Comparison of ENCODE assay signal across 17 cellular contexts in the genomic region with DNA sequence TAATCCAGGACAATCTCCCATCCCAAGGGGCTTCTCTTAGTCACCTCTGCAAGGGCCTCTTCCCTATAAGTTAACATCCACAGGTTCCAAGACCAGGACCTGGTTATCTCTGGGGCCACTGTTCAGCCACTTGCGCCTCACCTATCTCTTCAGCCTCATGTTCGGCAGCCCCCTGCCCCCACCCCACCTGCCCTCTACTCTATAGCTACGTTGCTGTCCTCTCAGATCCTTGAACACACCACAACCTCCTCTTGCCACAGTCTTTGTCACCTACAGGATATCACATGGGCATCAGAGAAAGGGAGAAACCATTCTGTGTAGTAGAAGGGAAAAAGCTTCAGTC. TPM values are rescaled to one million over a fixed set of nuclear protein-coding genes. Genes with fewer than 3 reads are reported as not detected.
DNase-seq lines count a peak whose midpoint lies in the region; ATAC-seq, FAIRE-seq and TF ChIP-seq lines count a peak whose summit lies in the region.
"Had no signal": no experiment of that assay in that cellular context is flagged by ENCODE, and none has a peak within 500 bp of the region (broad histone marks: within the 10 kb centered on the region; RNA-seq: fewer than 3 reads in every experiment).

No MANE protein-coding gene starts in this region.

- H3K27me3 ChIP-seq in lung (ENCODE audit: control insufficient read depth, insufficient read depth) (no peaks in the 10 kb centered on the region), upper lobe of right lung (no peaks in the 10 kb centered on the region)
- H3K27me3 ChIP-seq: BE2C had no signal

- 90 to 92% methylated on average over 3 of the region's 3 CpGs for WGBS in lung, 2 donors

- DNase-seq in GM10248 (ENCODE audit: extremely low spot score): peak; percentile 8
- DNase-seq in lung (ENCODE audit: low spot score): peak; percentile 16
- peak; percentile 6 for DNase-seq in upper lobe of right lung
- no peak for DNase-seq in GM19239 (ENCODE audit: insufficient read length, low spot score)
- DNase-seq: BE2C; CD8-positive, alpha-beta T cell; DMS53; HCEC 1CT; HFFc6 had no signal

- H3K4me3 ChIP-seq in lung (no peak overlapping the region), upper lobe of right lung (no peak overlapping the region)
- H3K4me3 ChIP-seq: A549, GM12878 had no signal

- ATAC-seq in lung (ENCODE audit: insufficient read depth, low FRiP score): no peak
- ATAC-seq in upper lobe of right lung: no peak
- no peak for ATAC-seq in GM18868 (IDR thresholded peaks at IDR 0.05; ENCODE audit: unreplicated experiment)
- ATAC-seq: A549; CD8-positive, alpha-beta T cell; GM12878 had no signal

- CTCF ChIA-PET in GM10248 (lab: Yijun Ruan, JAX): interaction anchor here (1.6 kb wide), 1 partner anchor 30 kb away, joined by 3 read pairs; no protein-coding TSS in a partner anchor

- H3K36me3 ChIP-seq in KOPT-K1 (ENCODE audit: insufficient read depth, low read length) (no peaks in the 10 kb centered on the region), lung (ENCODE audit: control insufficient read depth in 2 of 2, insufficient read depth in 2 of 2, low read length in 2 of 2) (peaks cover 0 to 6% of the 10 kb centered on the region in 2 donors), upper lobe of right lung (no peaks in the 10 kb centered on the region)
- H3K36me3 ChIP-seq: BE2C had no signal

- intact Hi-C loops in upper lobe of right lung (cut with DNase I): no loop called here

- peak overlapping the region; percentile 34 for H3K27ac ChIP-seq in KOPT-K1 (ENCODE audit: low read depth, low read length, poor library complexity, severe bottlenecking)
- no peak overlapping the region for H3K27ac ChIP-seq in lung (ENCODE audit: low read depth in 1 of 2, low read length in 1 of 2)
- no peak overlapping the region for H3K27ac ChIP-seq in upper lobe of right lung
- H3K27ac ChIP-seq: C4-2B had no signal

- H3K4me1 ChIP-seq in lung (ENCODE audit: control insufficient read depth in 2 of 2, insufficient read depth in 2 of 2, low read length in 2 of 2) (no peaks in the 10 kb centered on the region), upper lobe of right lung (no peaks in the 10 kb centered on the region)
- H3K4me1 ChIP-seq: BE2C, Caco-2 had no signal

- POLR2A ChIA-PET in GM10248 (lab: Yijun Ruan, JAX): no interaction called here

- TF ChIP-seq CTCF in GM10248 (IDR thresholded peaks at IDR 0.05; ENCODE audit: control extremely low read depth, extremely low read depth, low read depth, missing control alignments): no peak
- TF ChIP-seq CTCF in lung (IDR thresholded peaks at IDR 0.05; ENCODE audit: control extremely low read depth, extremely low read depth): no peak
- no peak for TF ChIP-seq CTCF in upper lobe of right lung (IDR thresholded peaks at IDR 0.05)

- H3K9me3 ChIP-seq in KOPT-K1 (ENCODE audit: insufficient read depth, low read length, poor library complexity, severe bottlenecking): no peaks in the 10 kb centered on the region
- H3K9me3 ChIP-seq in lung (ENCODE audit: control insufficient read depth in 2 of 2, insufficient read depth in 1 of 2, low read length in 1 of 2): peaks cover 0 to 2% of the 10 kb centered on the region in 2 donors
- H3K9me3 ChIP-seq in upper lobe of right lung: no peaks in the 10 kb centered on the region
- H3K9me3 ChIP-seq: A549, BE2C, Caco-2 had no signal

- FAIRE-seq in GM19239 (lab: Jason Lieb, UNC): no peak
- FAIRE-seq: A549, GM12878, GM18507, H1 had no signal

RNA-seq across cellular contexts. Expression of gene SLC41A3, which starts 33.9 kb away (rescaled TPM):
- total RNA-seq in lung (10 to 100 TPM; 37.8 to 50.2 TPM), upper lobe of right lung (30.8 TPM)
- 10 to 100 TPM; 16.9 to 31.9 TPM for polyA plus RNA-seq in lung
